8 cellular contexts compared by ENCODE assay signal in the genomic region with DNA sequence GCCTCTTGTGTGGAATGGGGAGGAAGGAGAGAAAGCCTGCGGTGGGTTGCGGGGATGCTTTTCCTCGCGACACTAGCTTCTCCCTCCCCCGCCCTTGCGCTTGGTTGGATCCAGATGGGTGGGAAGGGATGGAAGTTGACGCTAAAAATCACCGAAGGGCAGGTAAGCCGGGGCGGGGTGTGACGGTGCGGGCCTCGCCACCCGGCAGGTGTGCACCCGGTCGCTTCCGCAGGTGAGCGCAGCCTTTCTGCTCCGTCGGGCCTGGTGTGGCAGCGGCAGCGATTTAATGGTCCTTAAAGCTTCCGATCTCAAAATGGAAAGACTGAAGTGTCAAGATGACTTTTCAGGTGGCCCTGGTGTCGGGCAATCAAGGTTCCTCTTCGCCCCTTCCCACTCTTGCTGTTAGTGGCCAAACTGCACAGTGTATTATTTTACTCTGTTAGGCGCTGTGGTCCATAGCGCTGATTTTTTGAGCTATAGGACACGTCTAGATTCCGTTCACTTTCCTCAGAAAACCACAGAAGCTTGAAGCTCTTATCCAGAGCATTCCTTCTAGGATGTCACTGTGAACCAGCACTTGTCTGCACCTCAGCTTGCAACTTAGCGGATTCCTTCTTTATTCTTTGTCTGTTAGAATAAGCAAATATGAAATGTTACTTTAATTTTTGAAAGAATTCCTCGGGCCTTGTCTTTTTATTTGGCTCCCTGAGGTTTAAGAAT. TPM values are rescaled to one million over a fixed set of nuclear protein-coding genes. Genes with fewer than 3 reads are reported as not detected.
DNase-seq lines count a peak whose midpoint lies in the region; ATAC-seq, FAIRE-seq and TF ChIP-seq lines count a peak whose summit lies in the region.

No MANE protein-coding gene starts in this region.

- ATAC-seq in HG03354 (IDR thresholded peaks at IDR 0.05; ENCODE audit: poor library complexity, severe bottlenecking, unreplicated experiment) = peak; percentile 0

- peak overlapping the region; percentile 43 for H2BK120ac ChIP-seq in mesenchymal stem cell (ENCODE audit: low read depth, low read length)

- H3K27me3 Mint-ChIP-seq in stimulated activated naive CD8-positive, alpha-beta T cell treated with anti-CD3 and anti-CD28 coated beads, Interleukin-15, Interleukin-2, amounts not matched to agents 100 ng/mL and 50 ng/mL, for 24 hours = no peaks in the 10 kb centered on the region

- H3K9ac ChIP-seq in colonic mucosa (ENCODE audit: low read depth in 2 of 2, low read length in 2 of 2) (peak overlapping the region; percentile 81 to 95), mesenchymal stem cell (ENCODE audit: low read length) (peak overlapping the region; percentile 100)

- H3K4ac ChIP-seq in mesenchymal stem cell (ENCODE audit: low read depth in 1 of 2, low read length in 2 of 2) = peak overlapping the region in 1 of 2 experiments; percentile 60

- H3K9me3 ChIP-seq in colonic mucosa = no peaks in the 10 kb centered on the region
- H3K9me3 ChIP-seq in mesenchymal stem cell (ENCODE audit: control insufficient read depth, low read length) = no peaks in the 10 kb centered on the region

- no peak for FAIRE-seq in HTR-8/SVneo (lab: Jason Lieb, UNC)

- H2BK12ac ChIP-seq in mesenchymal stem cell (ENCODE audit: low read length in 2 of 2) = peak overlapping the region; percentile 6 to 80

- H3K79me1 ChIP-seq in mesenchymal stem cell (replicated peaks; ENCODE audit: low read length, poor library complexity, severe bottlenecking) = peaks cover 11% of the 10 kb centered on the region

- peak overlapping the region in 1 of 2 experiments; percentile 98 for H3K23ac ChIP-seq in mesenchymal stem cell (ENCODE audit: low read length in 2 of 2)

- H3K4me1 ChIP-seq in colonic mucosa = peaks cover 12% of the 10 kb centered on the region
- peaks cover 6% of the 10 kb centered on the region for H3K4me1 ChIP-seq in mesenchymal stem cell (ENCODE audit: control insufficient read depth, insufficient read depth, low read depth, low read length)

- H3K18ac ChIP-seq in mesenchymal stem cell (ENCODE audit: low read depth in 1 of 2, low read length in 2 of 2) = peak overlapping the region; percentile 47 to 79

- H3K14ac ChIP-seq in mesenchymal stem cell (ENCODE audit: low read length in 2 of 2) = peak overlapping the region in 1 of 2 experiments; percentile 46

- peak overlapping the region; percentile 65 for H4K91ac ChIP-seq in mesenchymal stem cell (ENCODE audit: low read length)

- H3K9me3 Mint-ChIP-seq in stimulated activated naive CD8-positive, alpha-beta T cell treated with anti-CD3 and anti-CD28 coated beads, Interleukin-15, Interleukin-2, amounts not matched to agents 100 ng/mL and 50 ng/mL, for 24 hours = no peaks in the 10 kb centered on the region

- 1% methylated on average over 29 of the region's 31 CpGs for WGBS in mesenchymal stem cell

- H3K27me3 ChIP-seq in colonic mucosa (no peaks in the 10 kb centered on the region), mesenchymal stem cell (ENCODE audit: control insufficient read depth in 1 of 2, insufficient read depth in 1 of 2, low read length in 2 of 2) (no peaks in the 10 kb centered on the region)

- H2AFZ ChIP-seq in mesenchymal stem cell (ENCODE audit: low read depth, low read length) = no peak overlapping the region

- no peak for TF ChIP-seq CTCF in colonic mucosa (IDR thresholded peaks at IDR 0.05)

- peaks cover 68% of the 10 kb centered on the region for H3K36me3 Mint-ChIP-seq in stimulated activated naive CD8-positive, alpha-beta T cell treated with anti-CD3 and anti-CD28 coated beads, Interleukin-15, Interleukin-2, amounts not matched to agents 100 ng/mL and 50 ng/mL, for 24 hours (ENCODE audit: low read depth)

- H2BK5ac ChIP-seq in mesenchymal stem cell (ENCODE audit: low read depth, low read length, poor library complexity, severe bottlenecking) = no peak overlapping the region

- H3K4me1 Mint-ChIP-seq in stimulated activated naive CD8-positive, alpha-beta T cell treated with anti-CD3 and anti-CD28 coated beads, Interleukin-15, Interleukin-2, amounts not matched to agents 100 ng/mL and 50 ng/mL, for 24 hours (ENCODE audit: low read depth) = peaks cover 78% of the 10 kb centered on the region

- H3K27ac Mint-ChIP-seq in stimulated activated naive CD8-positive, alpha-beta T cell treated with anti-CD3 and anti-CD28 coated beads, Interleukin-15, Interleukin-2, amounts not matched to agents 100 ng/mL and 50 ng/mL, for 24 hours = peak overlapping the region; percentile 100

- peak overlapping the region; percentile 6 for H2BK15ac ChIP-seq in mesenchymal stem cell (ENCODE audit: low read depth, poor library complexity, severe bottlenecking)

- DNase-seq in DMS79 (lab: John Stamatoyannopoulos, UW) = peak; percentile 48
- DNase-seq in T-helper 22 cell (ENCODE audit: low read depth) = peak; percentile 14
- peak; percentile 59 for DNase-seq in colonic mucosa
- peak; percentile 39 for DNase-seq in mesenchymal stem cell
- DNase-seq in HTR-8/SVneo (ENCODE audit: insufficient read length, low spot score) = no peak
- DNase-seq in islet precursor cell = no peak

- H3K27ac ChIP-seq in colonic mucosa = peak overlapping the region; percentile 97
- peak overlapping the region; percentile 52 for H3K27ac ChIP-seq in mesenchymal stem cell (ENCODE audit: low read length, poor library complexity, severe bottlenecking)

- peak overlapping the region; percentile 100 for H3K4me3 Mint-ChIP-seq in stimulated activated naive CD8-positive, alpha-beta T cell treated with anti-CD3 and anti-CD28 coated beads, Interleukin-15, Interleukin-2, amounts not matched to agents 100 ng/mL and 50 ng/mL, for 24 hours

- no peak overlapping the region for H4K8ac ChIP-seq in mesenchymal stem cell (ENCODE audit: low read length)

- H3K36me3 ChIP-seq in colonic mucosa (no peaks in the 10 kb centered on the region), mesenchymal stem cell (ENCODE audit: control insufficient read depth in 1 of 2, insufficient read depth in 2 of 2, low read depth in 1 of 2, low read length in 2 of 2) (peaks cover 6 to 30% of the 10 kb centered on the region in 2 experiments)

- H3K4me3 ChIP-seq in colonic mucosa (peak overlapping the region; percentile 73), mesenchymal stem cell (ENCODE audit: insufficient read depth in 1 of 2, low read depth in 1 of 2, low read length in 2 of 2) (peak overlapping the region; percentile 98 to 100)

- intact Hi-C loops in colonic mucosa (cut with DNase I) = no loop called here

- peak overlapping the region; percentile 99 for H3K4me2 ChIP-seq in mesenchymal stem cell (ENCODE audit: low read length, poor library complexity, severe bottlenecking)

- no peak overlapping the region for H2AK5ac ChIP-seq in mesenchymal stem cell (ENCODE audit: low read length, severe bottlenecking)

RNA-seq across cellular contexts. Expression of a gene that starts 0.8 kb away (rescaled TPM):
- 10 to 100 TPM; 19.9 to 38.5 TPM for total RNA-seq in colonic mucosa
- 23.7 TPM for polyA plus RNA-seq in mesenchymal stem cell (2013, experiment 1 of 2)
- 25.9 TPM for polyA plus RNA-seq in mesenchymal stem cell (2013, experiment 2 of 2)

RNA-seq across cellular contexts. Expression of a gene that starts 0.9 kb away (rescaled TPM):
- 100 to 1,000 TPM in 1 of 2 donors, 10 to 100 TPM in 1; 95.5 to 137 TPM for total RNA-seq in colonic mucosa
- 292 TPM for polyA plus RNA-seq in mesenchymal stem cell (2013, experiment 1 of 2)
- 289 TPM for polyA plus RNA-seq in mesenchymal stem cell (2013, experiment 2 of 2)

RNA-seq across cellular contexts. Expression of a gene that starts 57.4 kb away (rescaled TPM):
- total RNA-seq in colonic mucosa = 100 to 1,000 TPM; 145 to 181 TPM
- 212 TPM for polyA plus RNA-seq in mesenchymal stem cell (2013, experiment 1 of 2)
- 203 TPM for polyA plus RNA-seq in mesenchymal stem cell (2013, experiment 2 of 2)

Comparison
In these comparisons a context has a peak if more than half of its experiments do, and no peak if none do; other contexts are left out.
1. DNase-seq: peak in DMS79 (single experiment), T-helper 22 cell (single experiment), colonic mucosa (single experiment) and mesenchymal stem cell (single experiment); none in HTR-8/SVneo (single experiment) and islet precursor cell (single experiment).